In the genomic region with DNA sequence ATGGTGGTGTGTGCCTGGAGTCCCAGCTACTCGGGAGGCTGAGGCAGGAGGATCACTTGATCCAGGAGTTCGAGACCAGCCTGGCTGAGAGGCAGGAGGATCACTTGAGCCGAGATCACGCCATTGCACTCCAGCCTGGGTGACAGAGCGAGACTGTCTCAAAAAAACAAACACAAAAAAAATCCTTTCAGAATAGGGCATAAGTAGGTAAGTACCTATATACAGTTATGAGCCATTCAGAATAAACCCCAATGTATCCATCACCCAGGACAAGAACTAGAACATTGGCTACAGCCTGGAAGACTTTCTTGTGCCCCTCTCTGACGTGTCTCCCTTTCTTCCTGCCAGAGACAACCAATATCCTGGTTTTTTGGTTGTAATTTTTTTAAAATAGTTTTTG, we compare ENCODE assay signal across 3 cellular contexts.
A peak's percentile ranks its signal among the peaks of the same experiment; 100 is the strongest.
TF ChIP-seq lines count a peak whose summit lies in the region.

No MANE protein-coding gene starts in this region.

TF ChIP-seq in HCT116, 20 proteins besides CTCF, POLR2A, EP300 and RAD21:
- TF ChIP-seq, protein P1, sequence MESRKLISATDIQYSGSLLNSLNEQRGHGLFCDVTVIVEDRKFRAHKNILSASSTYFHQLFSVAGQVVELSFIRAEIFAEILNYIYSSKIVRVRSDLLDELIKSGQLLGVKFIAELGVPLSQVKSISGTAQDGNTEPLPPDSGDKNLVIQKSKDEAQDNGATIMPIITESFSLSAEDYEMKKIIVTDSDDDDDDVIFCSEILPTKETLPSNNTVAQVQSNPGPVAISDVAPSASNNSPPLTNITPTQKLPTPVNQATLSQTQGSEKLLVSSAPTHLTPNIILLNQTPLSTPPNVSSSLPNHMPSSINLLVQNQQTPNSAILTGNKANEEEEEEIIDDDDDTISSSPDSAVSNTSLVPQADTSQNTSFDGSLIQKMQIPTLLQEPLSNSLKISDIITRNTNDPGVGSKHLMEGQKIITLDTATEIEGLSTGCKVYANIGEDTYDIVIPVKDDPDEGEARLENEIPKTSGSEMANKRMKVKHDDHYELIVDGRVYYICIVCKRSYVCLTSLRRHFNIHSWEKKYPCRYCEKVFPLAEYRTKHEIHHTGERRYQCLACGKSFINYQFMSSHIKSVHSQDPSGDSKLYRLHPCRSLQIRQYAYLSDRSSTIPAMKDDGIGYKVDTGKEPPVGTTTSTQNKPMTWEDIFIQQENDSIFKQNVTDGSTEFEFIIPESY (IDR thresholded peaks at IDR 0.05; ENCODE audit: extremely low read depth, insufficient replicate concordance, low read length) = no peak
- TF ChIP-seq ZFX (IDR thresholded peaks at IDR 0.05) (no peak), SIN3A (IDR thresholded peaks at IDR 0.05; ENCODE audit: low read depth) (no peak), EZH2phosphoT487 (IDR thresholded peaks at IDR 0.05; ENCODE audit: borderline replicate concordance) (no peak), CEBPB (IDR thresholded peaks at IDR 0.05; ENCODE audit: low read depth) (no peak), TCF7L2 (IDR thresholded peaks at IDR 0.05; ENCODE audit: borderline replicate concordance, extremely low read depth, insufficient read depth, insufficient read length) (no peak), POLR2AphosphoS5 (IDR thresholded peaks at IDR 0.05; ENCODE audit: low read depth, low read length) (no peak)
- TF ChIP-seq, protein P2, sequence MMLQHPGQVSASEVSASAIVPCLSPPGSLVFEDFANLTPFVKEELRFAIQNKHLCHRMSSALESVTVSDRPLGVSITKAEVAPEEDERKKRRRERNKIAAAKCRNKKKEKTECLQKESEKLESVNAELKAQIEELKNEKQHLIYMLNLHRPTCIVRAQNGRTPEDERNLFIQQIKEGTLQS (IDR thresholded peaks at IDR 0.05) = no peak

TF ChIP-seq in K562, 482 proteins besides CTCF, POLR2A, EP300 and RAD21:
- TF ChIP-seq, protein P3, sequence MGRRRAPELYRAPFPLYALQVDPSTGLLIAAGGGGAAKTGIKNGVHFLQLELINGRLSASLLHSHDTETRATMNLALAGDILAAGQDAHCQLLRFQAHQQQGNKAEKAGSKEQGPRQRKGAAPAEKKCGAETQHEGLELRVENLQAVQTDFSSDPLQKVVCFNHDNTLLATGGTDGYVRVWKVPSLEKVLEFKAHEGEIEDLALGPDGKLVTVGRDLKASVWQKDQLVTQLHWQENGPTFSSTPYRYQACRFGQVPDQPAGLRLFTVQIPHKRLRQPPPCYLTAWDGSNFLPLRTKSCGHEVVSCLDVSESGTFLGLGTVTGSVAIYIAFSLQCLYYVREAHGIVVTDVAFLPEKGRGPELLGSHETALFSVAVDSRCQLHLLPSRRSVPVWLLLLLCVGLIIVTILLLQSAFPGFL (CRISPR knock-in tag; IDR thresholded peaks at IDR 0.05) = no peak
- TF ChIP-seq ZNF766 (CRISPR knock-in tag; conservative IDR thresholded peaks at IDR 0.05) (no peak), MCM7 (IDR thresholded peaks at IDR 0.05) (no peak), ZNF707 (CRISPR knock-in tag; conservative IDR thresholded peaks at IDR 0.05) (no peak), DACH1 (IDR thresholded peaks at IDR 0.05; ENCODE audit: partially characterized antibody) (no peak), ZNF436 (CRISPR knock-in tag; IDR thresholded peaks at IDR 0.05) (no peak)
- TF ChIP-seq, protein P4, sequence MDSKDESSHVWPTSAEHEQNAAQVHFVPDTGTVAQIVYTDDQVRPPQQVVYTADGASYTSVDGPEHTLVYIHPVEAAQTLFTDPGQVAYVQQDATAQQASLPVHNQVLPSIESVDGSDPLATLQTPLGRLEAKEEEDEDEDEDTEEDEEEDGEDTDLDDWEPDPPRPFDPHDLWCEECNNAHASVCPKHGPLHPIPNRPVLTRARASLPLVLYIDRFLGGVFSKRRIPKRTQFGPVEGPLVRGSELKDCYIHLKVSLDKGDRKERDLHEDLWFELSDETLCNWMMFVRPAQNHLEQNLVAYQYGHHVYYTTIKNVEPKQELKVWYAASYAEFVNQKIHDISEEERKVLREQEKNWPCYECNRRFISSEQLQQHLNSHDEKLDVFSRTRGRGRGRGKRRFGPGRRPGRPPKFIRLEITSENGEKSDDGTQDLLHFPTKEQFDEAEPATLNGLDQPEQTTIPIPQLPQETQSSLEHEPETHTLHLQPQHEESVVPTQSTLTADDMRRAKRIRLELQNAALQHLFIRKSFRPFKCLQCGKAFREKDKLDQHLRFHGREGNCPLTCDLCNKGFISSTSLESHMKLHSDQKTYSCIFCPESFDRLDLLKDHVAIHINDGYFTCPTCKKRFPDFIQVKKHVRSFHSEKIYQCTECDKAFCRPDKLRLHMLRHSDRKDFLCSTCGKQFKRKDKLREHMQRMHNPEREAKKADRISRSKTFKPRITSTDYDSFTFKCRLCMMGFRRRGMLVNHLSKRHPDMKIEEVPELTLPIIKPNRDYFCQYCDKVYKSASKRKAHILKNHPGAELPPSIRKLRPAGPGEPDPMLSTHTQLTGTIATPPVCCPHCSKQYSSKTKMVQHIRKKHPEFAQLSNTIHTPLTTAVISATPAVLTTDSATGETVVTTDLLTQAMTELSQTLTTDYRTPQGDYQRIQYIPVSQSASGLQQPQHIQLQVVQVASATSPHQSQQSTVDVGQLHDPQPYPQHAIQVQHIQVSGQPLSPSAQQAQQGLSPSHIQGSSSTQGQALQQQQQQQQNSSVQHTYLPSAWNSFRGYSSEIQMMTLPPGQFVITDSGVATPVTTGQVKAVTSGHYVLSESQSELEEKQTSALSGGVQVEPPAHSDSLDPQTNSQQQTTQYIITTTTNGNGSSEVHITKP (IDR thresholded peaks at IDR 0.05; ENCODE audit: partially characterized antibody) = peak; percentile 55
- TF ChIP-seq, protein P5, sequence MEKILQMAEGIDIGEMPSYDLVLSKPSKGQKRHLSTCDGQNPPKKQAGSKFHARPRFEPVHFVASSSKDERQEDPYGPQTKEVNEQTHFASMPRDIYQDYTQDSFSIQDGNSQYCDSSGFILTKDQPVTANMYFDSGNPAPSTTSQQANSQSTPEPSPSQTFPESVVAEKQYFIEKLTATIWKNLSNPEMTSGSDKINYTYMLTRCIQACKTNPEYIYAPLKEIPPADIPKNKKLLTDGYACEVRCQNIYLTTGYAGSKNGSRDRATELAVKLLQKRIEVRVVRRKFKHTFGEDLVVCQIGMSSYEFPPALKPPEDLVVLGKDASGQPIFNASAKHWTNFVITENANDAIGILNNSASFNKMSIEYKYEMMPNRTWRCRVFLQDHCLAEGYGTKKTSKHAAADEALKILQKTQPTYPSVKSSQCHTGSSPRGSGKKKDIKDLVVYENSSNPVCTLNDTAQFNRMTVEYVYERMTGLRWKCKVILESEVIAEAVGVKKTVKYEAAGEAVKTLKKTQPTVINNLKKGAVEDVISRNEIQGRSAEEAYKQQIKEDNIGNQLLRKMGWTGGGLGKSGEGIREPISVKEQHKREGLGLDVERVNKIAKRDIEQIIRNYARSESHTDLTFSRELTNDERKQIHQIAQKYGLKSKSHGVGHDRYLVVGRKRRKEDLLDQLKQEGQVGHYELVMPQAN (IDR thresholded peaks at IDR 0.05; ENCODE audit: borderline replicate concordance) = no peak

TF ChIP-seq in SK-N-SH treated with all-trans-retinoic acid at 6 μM for 48 hours, 23 proteins besides CTCF, POLR2A, EP300 and RAD21 (continued from another document):
- TF ChIP-seq ZFP30 (CRISPR knock-in tag; IDR thresholded peaks at IDR 0.05) (no peak), OSR1 (CRISPR knock-in tag; IDR thresholded peaks at IDR 0.05) (no peak), ESRRG (CRISPR knock-in tag; IDR thresholded peaks at IDR 0.05) (no peak)
